9 cellular contexts compared by ENCODE assay signal in the genomic region with DNA sequence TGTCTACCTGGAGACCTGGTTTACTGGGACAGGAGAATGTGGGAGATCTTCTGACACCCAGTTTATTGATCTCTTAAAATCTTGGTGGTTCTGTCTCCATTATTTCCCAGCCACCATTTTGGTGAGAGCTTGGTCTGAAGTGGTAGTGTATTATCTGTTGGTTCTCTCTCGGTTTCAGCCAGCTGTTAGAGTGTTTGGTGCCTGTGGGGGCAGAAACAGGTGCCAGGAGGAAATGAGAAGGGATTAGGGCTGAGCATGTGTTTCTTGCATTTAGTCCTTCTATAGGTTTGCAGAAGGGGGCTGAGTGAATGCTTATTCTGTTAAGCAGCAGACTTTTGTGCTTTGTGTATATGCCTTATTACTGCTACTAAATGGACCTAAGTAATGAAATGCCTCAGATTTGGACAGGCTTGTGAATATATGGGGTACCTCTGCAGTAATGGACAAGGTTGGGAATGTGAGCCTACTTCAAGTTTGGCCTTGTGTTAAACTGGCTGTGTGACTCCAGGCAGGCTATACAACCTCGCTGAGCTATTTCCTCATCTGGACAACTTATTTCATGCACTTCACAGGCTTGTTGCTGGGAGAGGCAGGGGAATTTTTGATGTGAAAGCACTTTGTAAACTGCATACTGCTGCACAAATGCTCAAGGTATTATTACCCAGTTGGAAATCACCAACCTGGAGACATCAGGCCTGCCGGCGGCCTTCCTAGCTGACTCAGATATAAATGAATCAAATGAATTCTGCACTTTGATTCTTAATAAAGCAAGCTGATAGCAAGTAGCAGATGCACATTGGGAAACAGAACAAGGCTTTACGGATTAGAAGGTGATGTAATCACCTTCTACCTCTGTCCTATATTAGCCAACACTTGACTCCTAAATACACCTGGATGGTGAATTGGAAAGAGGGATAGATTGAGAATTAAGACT. TPM values are rescaled to one million over a fixed set of nuclear protein-coding genes. Genes with fewer than 3 reads are reported as not detected.
DNase-seq lines count a peak whose midpoint lies in the region; ATAC-seq, FAIRE-seq and TF ChIP-seq lines count a peak whose summit lies in the region.
"Had no signal": no experiment of that assay in that cellular context is flagged by ENCODE, and none has a peak within 500 bp of the region (broad histone marks: within the 10 kb centered on the region; RNA-seq: fewer than 3 reads in every experiment).

No MANE protein-coding gene starts in this region.

- DNase-seq in GM12892 (ENCODE audit: insufficient read length) (no peak), LHCN-M2 (ENCODE audit: low read depth) (peak; percentile 46), NCI-H1105 (lab: John Stamatoyannopoulos, UW) (no peak), anterior cingulate cortex (lab: John Stamatoyannopoulos, UW) (no peak), NCI-H446 (lab: John Stamatoyannopoulos, UW) (no peak), left colon (no peak)

- intact Hi-C loops in left colon (cut with DNase I, micrococcal nuclease), result no loop called here

- no peak for TF ChIP-seq POLR2A in GM12892 (IDR thresholded peaks at IDR 0.05; ENCODE audit: low read depth, low read length)

- ATAC-seq in GM21576 (IDR thresholded peaks at IDR 0.05; ENCODE audit: unreplicated experiment) (peak; percentile 50), left colon (no peak)
- ATAC-seq: HCT116 had no signal

- peak; percentile 78 for FAIRE-seq in GM12892 (lab: Jason Lieb, UNC)
- FAIRE-seq in islet of Langerhans (lab: Jason Lieb, UNC), result peak; percentile 94

RNA-seq across cellular contexts. Expression of gene JARID2, which starts 9.9 kb away (rescaled TPM):
- 6.8 TPM for polyA plus RNA-seq in GM12892 (2012; ENCODE audit: missing spikeins)
- 3.8 and 4.6 TPM in 2 replicates for total RNA-seq in LHCN-M2 (2014; rRNA removed)
- polyA plus RNA-seq in LHCN-M2 (2012), result 2.7 TPM
- 10 to 100 TPM in 1 of 2 donors, 1 to 10 TPM in 1; 10.0 to 11.2 TPM for total RNA-seq in left colon
